Comparison of ENCODE assay signal across 8 cellular contexts in genomic region chr2:207711750-207712487, GRCh38. TPM values are rescaled to one million over a fixed set of nuclear protein-coding genes. Genes with fewer than 3 reads are reported as not detected.
DNase-seq lines count a peak whose midpoint lies in the region; ATAC-seq and TF ChIP-seq lines count a peak whose summit lies in the region.

No MANE protein-coding gene starts in this region.

- H3F3A ChIP-seq in GM23338 (replicated peaks; ENCODE audit: low read depth) = peaks cover 16% of the 10 kb centered on the region

- DNase-seq in GM10266 (ENCODE audit: extremely low spot score) (peak; percentile 63), GM23338 (ENCODE audit: low spot score) (peak; percentile 61), LHCN-M2 (ENCODE audit: low read depth) (peak; percentile 31), mesendoderm (peak; percentile 59), NOMO-1 treated with DMSO at 0.1 percent for 48 hours (lab: John Stamatoyannopoulos, UW; ENCODE audit: unreplicated experiment) (no peak)
- DNase-seq in activated CD4-positive, alpha-beta T cell treated with anti-CD3 and anti-CD28 coated beads for 4 hours = peak; percentile 37 to 55
- peak; percentile 8 to 21 for DNase-seq in stimulated activated CD8-positive, alpha-beta memory T cell treated with anti-CD3 and anti-CD28 coated beads, Interleukin-2, amount 100 ng/mL, for 1 hour (ENCODE audit: low read depth in 2 of 2)

- H3K36me3 ChIP-seq in GM23338 (ENCODE audit: insufficient read depth) (no peaks in the 10 kb centered on the region), duodenal mucosa (ENCODE audit: control insufficient read depth in 1 of 2, insufficient read depth in 2 of 2, low read length in 2 of 2) (peaks cover 0 to 4% of the 10 kb centered on the region in 2 donors), mesendoderm (ENCODE audit: control insufficient read depth, insufficient read depth, low read length) (no peaks in the 10 kb centered on the region)

- H2BK15ac ChIP-seq in mesendoderm (replicated peaks; ENCODE audit: low read depth) = no peak overlapping the region

- H4K5ac ChIP-seq in mesendoderm (ENCODE audit: low read length) = no peak overlapping the region

- H3K79me2 ChIP-seq in GM23338 (replicated peaks; ENCODE audit: insufficient read depth) (peaks cover 49% of the 10 kb centered on the region), mesendoderm (ENCODE audit: control insufficient read depth, insufficient read depth, low read length) (peaks cover 5% of the 10 kb centered on the region)

- no peak overlapping the region for H2BK120ac ChIP-seq in mesendoderm (ENCODE audit: low read depth, low read length)

- H2AFZ ChIP-seq in GM23338 = peak overlapping the region; percentile 23; the same call in 1 of the 2 replicates

- no peak overlapping the region for H2AK5ac ChIP-seq in mesendoderm (ENCODE audit: low read length)

- H3K4me2 ChIP-seq in GM23338 = peak overlapping the region; percentile 87
- H3K4me2 ChIP-seq in mesendoderm (ENCODE audit: low read length) = peak overlapping the region; percentile 69

- H3K23ac ChIP-seq in mesendoderm (ENCODE audit: low read length) = no peak overlapping the region

- H3K56ac ChIP-seq in mesendoderm (ENCODE audit: low read length) = peak overlapping the region; percentile 98

- peaks cover 9% of the 10 kb centered on the region for H4K20me1 ChIP-seq in GM23338 (replicated peaks; ENCODE audit: insufficient read depth)

- H3K4me3 Mint-ChIP-seq in GM23338 = peak overlapping the region; percentile 94

- peak overlapping the region; percentile 66 for H3K18ac ChIP-seq in mesendoderm (ENCODE audit: low read length)

- H3K4me3 ChIP-seq in GM23338 (peak overlapping the region; percentile 88), duodenal mucosa (ENCODE audit: low read depth in 1 of 2, low read length in 2 of 2) (peak overlapping the region; percentile 83 to 85), mesendoderm (ENCODE audit: low read length) (peak overlapping the region; percentile 69)

- peaks cover 17% of the 10 kb centered on the region for H3K4me1 ChIP-seq in GM23338 (ENCODE audit: insufficient read depth)
- H3K4me1 ChIP-seq in duodenal mucosa (ENCODE audit: control insufficient read depth in 1 of 2, insufficient read depth in 2 of 2, low read length in 2 of 2) = peaks cover 6 to 16% of the 10 kb centered on the region in 2 donors
- peaks cover 3% of the 10 kb centered on the region for H3K4me1 ChIP-seq in mesendoderm (ENCODE audit: control insufficient read depth, low read depth, low read length)

- no peaks in the 10 kb centered on the region; the same call in 2 of the 3 replicates for H3K9me3 Mint-ChIP-seq in GM23338

- H3K9me2 ChIP-seq in GM23338 (ENCODE audit: insufficient read depth) = no peaks in the 10 kb centered on the region

- peak overlapping the region; percentile 81 for H3K27ac Mint-ChIP-seq in GM23338

- no peaks in the 10 kb centered on the region for H3K79me1 ChIP-seq in mesendoderm (ENCODE audit: low read length)

- no peaks in the 10 kb centered on the region for H3K9me3 ChIP-seq in duodenal mucosa (ENCODE audit: control insufficient read depth in 1 of 2, low read length in 2 of 2)

- no peak overlapping the region for H4K8ac ChIP-seq in mesendoderm (ENCODE audit: low read depth, low read length)

- WGBS in mesendoderm (ENCODE audit: extremely low coverage, insufficient coverage, low lambda C conversion rate) = no CpG with 5 or more reads among the region's 67 CpGs

- H3K9ac ChIP-seq in duodenal mucosa (ENCODE audit: low read depth in 1 of 2, low read length in 2 of 2) = peak overlapping the region; percentile 78 to 89
- peak overlapping the region; percentile 88 for H3K9ac ChIP-seq in mesendoderm (ENCODE audit: low read length)

- H3K36me3 Mint-ChIP-seq in GM23338 (ENCODE audit: low read depth) = peaks cover 17% of the 10 kb centered on the region

- TF ChIP-seq CTCF in GM10266 (IDR thresholded peaks at IDR 0.05; ENCODE audit: control insufficient read depth, insufficient read depth, low read depth, missing control alignments) = no peak
- TF ChIP-seq CTCF in GM23338 (conservative IDR thresholded peaks at IDR 0.05; ENCODE audit: low read depth in 2 of 2) = no peak

- peak overlapping the region; percentile 45 for H2BK5ac ChIP-seq in mesendoderm (ENCODE audit: low read length)

- peak; percentile 23 for ATAC-seq in GM23338

- H3K27me3 Mint-ChIP-seq in GM23338 (ENCODE audit: insufficient read depth, low read depth, poor library complexity) = peaks cover 16% of the 10 kb centered on the region

- no peak overlapping the region for H3K4ac ChIP-seq in mesendoderm (ENCODE audit: low read depth, low read length)

- peaks cover 19% of the 10 kb centered on the region for H3K4me1 Mint-ChIP-seq in GM23338

- H3K27ac ChIP-seq in GM23338 (ENCODE audit: low read depth) (peak overlapping the region; percentile 85), duodenal mucosa (ENCODE audit: low read depth, low read length) (peak overlapping the region; percentile 91), mesendoderm (ENCODE audit: low read depth, low read length) (peak overlapping the region; percentile 85)

- no peaks in the 10 kb centered on the region for H3K27me3 ChIP-seq in GM23338 (ENCODE audit: insufficient read depth)
- no peaks in the 10 kb centered on the region for H3K27me3 ChIP-seq in duodenal mucosa (ENCODE audit: control insufficient read depth in 1 of 2, insufficient read depth in 2 of 2, low read length in 2 of 2)
- no peaks in the 10 kb centered on the region for H3K27me3 ChIP-seq in mesendoderm (ENCODE audit: insufficient read depth, low read length, poor library complexity)

TF ChIP-seq in GM23338, 12 proteins besides CTCF, POLR2A, EP300 and RAD21 (continues in another document):
- TF ChIP-seq ZNF462 (CRISPR knock-in tag; IDR thresholded peaks at IDR 0.05) (no peak), NANOG (IDR thresholded peaks at IDR 0.05; ENCODE audit: borderline replicate concordance) (no peak), STAT1 (IDR thresholded peaks at IDR 0.05; ENCODE audit: unreplicated experiment) (no peak)

RNA-seq across cellular contexts. Expression of gene CCNYL1, which starts 0.5 kb away (rescaled TPM):
- 32.1 and 35.1 TPM in 2 replicates for total RNA-seq in GM23338 (2014; rRNA removed; shearing (Covaris generic))
- 19.6 and 20.8 TPM in 2 replicates for polyA plus RNA-seq in GM23338 (2016; fragmentation: Nextera tagmentation; extraction: Ambion mirVana)
- 4.4 and 7.2 TPM in 2 replicates for total RNA-seq in LHCN-M2 (2014; rRNA removed)
- 11.5 TPM for polyA plus RNA-seq in LHCN-M2 (2012)
- 21.5 TPM for polyA plus RNA-seq in mesendoderm (2013, experiment 1 of 2)
- 22.0 TPM for polyA plus RNA-seq in mesendoderm (2013, experiment 2 of 2)

RNA-seq across cellular contexts. Expression of gene FZD5, which starts 57.8 kb away (rescaled TPM):
- 80.5 and 94.8 TPM in 2 replicates for total RNA-seq in GM23338 (2014; rRNA removed; shearing (Covaris generic))
- polyA plus RNA-seq in GM23338 (2016; fragmentation: Nextera tagmentation; extraction: Ambion mirVana) = 28.1 and 32.3 TPM in 2 replicates
- total RNA-seq in LHCN-M2 (2014; rRNA removed) = 1.0 and 1.4 TPM in 2 replicates
- polyA plus RNA-seq in LHCN-M2 (2012) = 0.49 TPM
- 42.5 TPM for polyA plus RNA-seq in mesendoderm (2013, experiment 1 of 2)
- polyA plus RNA-seq in mesendoderm (2013, experiment 2 of 2) = 41.3 TPM

Comparison
In these comparisons a context has a peak if more than half of its experiments do, and no peak if none do; other contexts are left out.
1. RNA of gene FZD5, which starts 57.8 kb away (total RNA-seq): 80.5 to 94.8 TPM in GM23338; 1.0 to 1.4 TPM in LHCN-M2; every median in the first group is over 10 times any median in the second.
2. Peak in every context shown above with its lines, with median percentiles within 50 percentile points of each other: H3K27ac ChIP-seq and H3K4me3 ChIP-seq.